2 cellular contexts compared by ENCODE assay signal in genomic region chr15:77863491-77864105, GRCh38.
TF ChIP-seq lines count a peak whose summit lies in the region.

No MANE protein-coding gene starts in this region.

TF ChIP-seq in H1, 55 proteins besides CTCF, POLR2A, EP300 and RAD21 (continued from another document):
- TF ChIP-seq ATF3 (IDR thresholded peaks at IDR 0.05; ENCODE audit: insufficient read depth, low read depth, low read length) (no peak), JUN (IDR thresholded peaks at IDR 0.05; ENCODE audit: low read depth, low read length) (no peak), MAFK (IDR thresholded peaks at IDR 0.05; ENCODE audit: low read depth, low read length) (no peak), TCF12 (IDR thresholded peaks at IDR 0.05; ENCODE audit: low read depth, low read length) (no peak), TAF7 (optimal IDR thresholded peaks at IDR 0.05; ENCODE audit: borderline replicate concordance, low read depth, low read length) (no peak), CEBPB (IDR thresholded peaks at IDR 0.05; ENCODE audit: low read depth, low read length) (no peak), TBP (IDR thresholded peaks at IDR 0.05; ENCODE audit: low read depth, low read length) (no peak), GABPA (IDR thresholded peaks at IDR 0.05; ENCODE audit: borderline replicate concordance, insufficient read depth, low read length) (no peak)

TF ChIP-seq in HEK293T, 16 proteins besides CTCF, POLR2A, EP300 and RAD21 (continued from another document):
- no peak for TF ChIP-seq NFRKB (IDR thresholded peaks at IDR 0.05)
- no peak for TF ChIP-seq CTBP1 (IDR thresholded peaks at IDR 0.05; ENCODE audit: borderline replicate concordance)
- TF ChIP-seq FOXK2 (IDR thresholded peaks at IDR 0.05): no peak
TF ChIP-seq in HEK293T: peak in this region for 0.
